ENCODE assay signal across 8 cellular contexts in genomic region chr14:54487771-54488170, GRCh38. TPM values are rescaled to one million over a fixed set of nuclear protein-coding genes. Genes with fewer than 3 reads are reported as not detected.
A peak's percentile ranks its signal among the peaks of the same experiment; 100 is the strongest.
DNase-seq lines count a peak whose midpoint lies in the region; ATAC-seq and TF ChIP-seq lines count a peak whose summit lies in the region.

No MANE protein-coding gene starts in this region.

- H3K27ac ChIP-seq in KOPT-K1 (ENCODE audit: low read depth, low read length, poor library complexity, severe bottlenecking) = peak overlapping the region; percentile 87

- peaks cover 65% of the 10 kb centered on the region in 2 donors for H3K4me1 Mint-ChIP-seq in immature natural killer cell
- H3K4me1 Mint-ChIP-seq in stimulated activated naive CD8-positive, alpha-beta T cell treated with anti-CD3 and anti-CD28 coated beads, Interleukin-15, amount 100 ng/mL, for 72 hours = peaks cover 61% of the 10 kb centered on the region

- in situ Hi-C loops in astrocyte of the cerebellum (cut with HindIII; ENCODE audit: low sequenced_read_pairs) = no loop called here

- peaks cover 0 to 4% (median 3%) of the 10 kb centered on the region in 3 donors for H3K36me3 Mint-ChIP-seq in immature natural killer cell

- H3K27ac Mint-ChIP-seq in immature natural killer cell = peak overlapping the region; percentile 84 to 96 (median 90)
- peak overlapping the region; percentile 3 to 95 for H3K27ac Mint-ChIP-seq in stimulated activated naive CD8-positive, alpha-beta T cell treated with anti-CD3 and anti-CD28 coated beads, Interleukin-15, amount 100 ng/mL, for 72 hours

- no peaks in the 10 kb centered on the region for H3K9me3 Mint-ChIP-seq in immature natural killer cell
- no peaks in the 10 kb centered on the region for H3K9me3 Mint-ChIP-seq in stimulated activated naive CD8-positive, alpha-beta T cell treated with anti-CD3 and anti-CD28 coated beads, Interleukin-15, amount 100 ng/mL, for 72 hours

- peaks cover 8% of the 10 kb centered on the region for H3K36me3 ChIP-seq in KOPT-K1 (ENCODE audit: insufficient read depth, low read length)

- peak overlapping the region; percentile 82 to 92 (median 90) for H3K4me3 Mint-ChIP-seq in immature natural killer cell
- peak overlapping the region; percentile 76 to 94 for H3K4me3 Mint-ChIP-seq in stimulated activated naive CD8-positive, alpha-beta T cell treated with anti-CD3 and anti-CD28 coated beads, Interleukin-15, amount 100 ng/mL, for 72 hours

- peaks cover 10 to 28% (median 22%) of the 10 kb centered on the region in 3 donors for H3K27me3 Mint-ChIP-seq in immature natural killer cell (ENCODE audit: low read depth in 3 of 3)
- no peaks in the 10 kb centered on the region for H3K27me3 Mint-ChIP-seq in stimulated activated naive CD8-positive, alpha-beta T cell treated with anti-CD3 and anti-CD28 coated beads, Interleukin-15, amount 100 ng/mL, for 72 hours

- DNase-seq in D341Med (ENCODE audit: low spot score) (peak; percentile 46), astrocyte of the cerebellum (ENCODE audit: low read depth) (no peak), immature natural killer cell (no peak), mesenteric fat pad (ENCODE audit: low spot score) (no peak), HUDEP-2 (lab: John Stamatoyannopoulos, UW; ENCODE audit: unreplicated experiment in 76 of 76) (no peak)
- DNase-seq in stimulated activated naive CD8-positive, alpha-beta T cell treated with anti-CD3 and anti-CD28 coated beads, Interleukin-15, amount 100 ng/mL, for 72 hours = no peak
- DNase-seq in stimulated activated CD4-positive, alpha-beta T cell treated with anti-CD3 and anti-CD28 coated beads, Interleukin-2, amount 100 ng/mL, for 24 hours = no peak

- peak overlapping the region; percentile 83 for H3K4me3 ChIP-seq in astrocyte of the cerebellum (ENCODE audit: low read depth, low read length)

- H3K9me3 ChIP-seq in KOPT-K1 (ENCODE audit: insufficient read depth, low read length, poor library complexity, severe bottlenecking) = no peaks in the 10 kb centered on the region

- no peak for TF ChIP-seq CTCF in astrocyte of the cerebellum (IDR thresholded peaks at IDR 0.05; ENCODE audit: low read depth, low read length, missing control alignments)

- no peak for ATAC-seq in stimulated activated naive CD8-positive, alpha-beta T cell treated with anti-CD3 and anti-CD28 coated beads, Interleukin-15, amount 100 ng/mL, for 72 hours

RNA-seq across cellular contexts. Expression of gene GMFB, which starts 1.0 kb away (rescaled TPM):
- polyA plus RNA-seq in immature natural killer cell = 10 to 100 TPM; 17.9 to 29.1 (median 28.0) TPM
- total RNA-seq in mesenteric fat pad = 86.0 TPM

RNA-seq across cellular contexts. Expression of gene CGRRF1, which starts 21.9 kb away (rescaled TPM):
- 10 to 100 TPM; 22.4 to 36.0 (median 27.5) TPM for polyA plus RNA-seq in immature natural killer cell
- 23.3 TPM for total RNA-seq in mesenteric fat pad

RNA-seq across cellular contexts. Expression of gene CNIH1, which starts 46.6 kb away (rescaled TPM):
- 100 to 1,000 TPM in 1 of 3 donors, 10 to 100 TPM in 2; 59.7 to 101 (median 61.8) TPM for polyA plus RNA-seq in immature natural killer cell
- 101 TPM for total RNA-seq in mesenteric fat pad
